Comparison of ENCODE assay signal across 30 cellular contexts in genomic region chr11:116478676-116479075, GRCh38.
"Had no signal": no experiment of that assay in that cellular context is flagged by ENCODE, and none has a peak within 500 bp of the region (broad histone marks: within the 10 kb centered on the region; RNA-seq: fewer than 3 reads in every experiment).

No MANE protein-coding gene starts in this region.

- H3K4me2 ChIP-seq: KMS-11 had no signal

- H3K4me1 ChIP-seq: ascending aorta, colonic mucosa had no signal

- H3K27ac ChIP-seq: ascending aorta, cardiac muscle cell, colonic mucosa, KMS-11, SJSA1 had no signal

- H3K27me3 ChIP-seq: ascending aorta, cardiac muscle cell, colonic mucosa, SJSA1 had no signal

- H3K36me3 ChIP-seq: ascending aorta, cardiac muscle cell, colonic mucosa, SJSA1 had no signal

- H3K4me3 ChIP-seq: ascending aorta, cardiac muscle cell, colonic mucosa, SJSA1 had no signal

- ATAC-seq: activated CD4-positive, alpha-beta T cell treated with anti-CD3 and anti-CD28 coated beads for 36 hours; activated CD4-positive, CD25-positive, alpha-beta regulatory T cell treated with anti-CD3 and anti-CD28 coated beads, Interleukin-2, amount 50 U/mL, for 24 hours; activated CD8-positive, alpha-beta T cell treated with anti-CD3 and anti-CD28 coated beads, Interleukin-2, amount 10 ng/mL, durations not matched to agents 7 days and 5 days; Panc1; WTC11 had no signal

- H3K9me3 ChIP-seq: ascending aorta, colonic mucosa, SJSA1 had no signal

- DNase-seq: activated CD4-positive, alpha-beta T cell treated with anti-CD3 and anti-CD28 coated beads for 36 hours; activated CD4-positive, alpha-beta T cell treated with anti-CD3 and anti-CD28 coated beads, Interleukin-2, amount 10 ng/mL, durations not matched to agents 7 days and 5 days; activated CD4-positive, alpha-beta T cell treated with anti-CD3 and anti-CD28 coated beads, Interleukin-2, amount 50 U/mL, for 48 hours; activated CD8-positive, alpha-beta T cell treated with anti-CD3 and anti-CD28 coated beads, Interleukin-2, amount 10 ng/mL, durations not matched to agents 7 days and 5 days; activated gamma-delta T cell; activated naive CD4-positive, alpha-beta T cell treated with Interleukin-2 at 50 U/mL for 16 hours; activated naive CD8-positive, alpha-beta T cell treated with anti-CD3 and anti-CD28 coated beads, Interleukin-2, amount 10 ng/mL, durations not matched to agents 7 days and 5 days; activated T-cell treated with anti-CD3 and anti-CD28 coated beads, Interleukin-2, amount 50 U/mL, for 24 hours; amygdala; colonic mucosa; NCI-H1105; NCI-H1417 treated with DMSO at 0.1 percent for 48 hours; NCI-H187; NCI-H2029 treated with DMSO at 0.1 percent for 48 hours; NCI-H2171 treated with DMSO at 0.1 percent for 48 hours; NCI-H345; NCI-H524 treated with DMSO at 0.1 percent for 48 hours; NCI-H774; RPMI8226; SHP77 treated with DMSO at 0.1 percent for 48 hours; SW 1271; T-helper 1 cell; T1000 had no signal
